ENCODE assay signal across 1 cellular context in the genomic region with DNA sequence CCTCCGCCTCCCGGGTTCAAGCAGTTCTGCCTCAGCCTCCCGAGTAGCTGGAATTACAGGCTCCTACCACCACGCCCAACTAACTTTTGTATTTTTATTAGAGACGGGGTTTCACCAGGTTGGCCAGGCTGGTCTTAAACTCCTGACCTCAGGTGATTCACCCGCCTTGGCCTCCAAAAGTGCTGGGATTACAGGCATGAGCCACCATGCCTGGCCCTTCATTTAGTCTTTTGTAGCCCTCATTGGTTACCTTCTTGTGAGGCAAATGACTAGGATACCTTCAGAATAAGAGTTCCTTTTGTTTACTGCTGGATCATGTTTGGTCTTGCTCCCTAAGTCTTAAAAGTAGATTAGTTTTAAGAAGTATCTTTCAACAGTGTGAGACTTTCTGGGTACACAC.
A peak's percentile ranks its signal among the peaks of the same experiment; 100 is the strongest.
TF ChIP-seq lines count a peak whose summit lies in the region.

No MANE protein-coding gene starts in this region.

TF ChIP-seq in HCT116, 20 proteins besides CTCF, POLR2A, EP300 and RAD21:
- TF ChIP-seq CEBPB (IDR thresholded peaks at IDR 0.05; ENCODE audit: low read depth), result peak; percentile 14; the same call in 1 of the 2 replicates
- TF ChIP-seq SP1 (IDR thresholded peaks at IDR 0.05; ENCODE audit: low read depth), result peak; percentile 68
- TF ChIP-seq FOSL1 (IDR thresholded peaks at IDR 0.05; ENCODE audit: low read depth), result peak; percentile 64
- peak; percentile 66; the same call in 1 of the 2 replicates for TF ChIP-seq CBX3 (IDR thresholded peaks at IDR 0.05; ENCODE audit: low read depth)
- TF ChIP-seq POLR2AphosphoS5 (IDR thresholded peaks at IDR 0.05; ENCODE audit: low read depth, low read length), result peak; percentile 34; the same call in 1 of the 2 replicates
